Comparison of ENCODE assay signal across 26 cellular contexts in genomic region chr7:4711093-4711492, GRCh38. TPM values are rescaled to one million over a fixed set of nuclear protein-coding genes. Genes with fewer than 3 reads are reported as not detected.
DNase-seq lines count a peak whose midpoint lies in the region; ATAC-seq and TF ChIP-seq lines count a peak whose summit lies in the region.
"Had no signal": no experiment of that assay in that cellular context is flagged by ENCODE, and none has a peak within 500 bp of the region (broad histone marks: within the 10 kb centered on the region; RNA-seq: fewer than 3 reads in every experiment).

No MANE protein-coding gene starts in this region.

- H3K4me3 Mint-ChIP-seq in activated CD4-positive, alpha-beta T cell treated with anti-CD3 and anti-CD28 coated beads for 36 hours = no peak overlapping the region
- H3K4me3 Mint-ChIP-seq in Caco-2 (ENCODE audit: unreplicated experiment) = no peak overlapping the region
- H3K4me3 Mint-ChIP-seq: brain; T-helper 2 cell treated with Interferon-gamma antibody and Interleukin-4, amounts not matched to agents 5 μg/mL and 100 μg/mL, for 36 hours had no signal

- WGBS in adrenal gland, 4 donors = 89 to 92% (median 90%) methylated on average over 9 to 10 of the region's 10 CpGs

- intact Hi-C loops in activated CD4-positive, alpha-beta T cell treated with anti-CD3 and anti-CD28 coated beads for 36 hours (cut with DNase I, micrococcal nuclease) = no loop called here
- intact Hi-C loops in Caco-2 (cut with micrococcal nuclease; ENCODE audit: unreplicated experiment) = no loop called here
- intact Hi-C loops in adrenal gland (cut with DNase I) = no loop called here

- TF ChIP-seq POLR2A in adrenal gland (IDR thresholded peaks at IDR 0.05) = no peak

- no peaks in the 10 kb centered on the region for H3K9me3 Mint-ChIP-seq in activated CD4-positive, alpha-beta T cell treated with anti-CD3 and anti-CD28 coated beads for 36 hours (ENCODE audit: low read depth)
- H3K9me3 Mint-ChIP-seq in Caco-2 (ENCODE audit: unreplicated experiment) = no peaks in the 10 kb centered on the region
- H3K9me3 Mint-ChIP-seq: T-helper 2 cell treated with Interferon-gamma antibody and Interleukin-4, amounts not matched to agents 5 μg/mL and 100 μg/mL, for 36 hours had no signal

- DNase-seq in activated CD4-positive, alpha-beta T cell treated with anti-CD3 and anti-CD28 coated beads for 36 hours = no peak
- no peak for DNase-seq in activated CD4-positive, alpha-beta T cell treated with anti-CD3 and anti-CD28 coated beads, Interleukin-2, amount 50 U/mL, for 48 hours
- DNase-seq in Caco-2 (no peak), adrenal gland (no peak), osteoblast (ENCODE audit: insufficient read length, low spot score, missing footprints) (peak; percentile 75), NCI-H2227 (lab: John Stamatoyannopoulos, UW; ENCODE audit: unreplicated experiment) (no peak), D341Med (ENCODE audit: low spot score) (no peak), H4 (ENCODE audit: low spot score) (no peak)
- DNase-seq: 8988T; activated T-cell treated with anti-CD3 and anti-CD28 coated beads, Interleukin-2, amount 50 U/mL, for 48 hours; COR-L47; effector memory CD4-positive, alpha-beta T cell; GOT3; IMR-90; kidney; NCI-H69; occipital lobe; RPMI8226; spleen; stimulated activated CD4-positive, alpha-beta T cell treated with anti-CD3 and anti-CD28 coated beads, Interleukin-4, amount 100 ng/mL, for 1 hour; stomach; transverse colon had no signal

- peak overlapping the region; percentile 72 for H3K27ac Mint-ChIP-seq in activated CD4-positive, alpha-beta T cell treated with anti-CD3 and anti-CD28 coated beads for 36 hours
- peak overlapping the region; percentile 11 for H3K27ac Mint-ChIP-seq in Caco-2 (ENCODE audit: unreplicated experiment)
- H3K27ac Mint-ChIP-seq: T-helper 2 cell treated with Interferon-gamma antibody and Interleukin-4, amounts not matched to agents 5 μg/mL and 100 μg/mL, for 36 hours had no signal

- H3K4me3 ChIP-seq in Caco-2 (ENCODE audit: low read depth, low read length) = no peak overlapping the region
- H3K4me3 ChIP-seq in adrenal gland = no peak overlapping the region
- no peak overlapping the region for H3K4me3 ChIP-seq in osteoblast (ENCODE audit: insufficient read depth, low read length)
- H3K4me3 ChIP-seq: lung, SK-N-MC, spleen, stomach, transverse colon had no signal

- H3K4me1 Mint-ChIP-seq in activated CD4-positive, alpha-beta T cell treated with anti-CD3 and anti-CD28 coated beads for 36 hours = peaks cover 56% of the 10 kb centered on the region
- peaks cover 12% of the 10 kb centered on the region for H3K4me1 Mint-ChIP-seq in Caco-2 (ENCODE audit: low read depth, unreplicated experiment)

- H3K27me3 Mint-ChIP-seq in activated CD4-positive, alpha-beta T cell treated with anti-CD3 and anti-CD28 coated beads for 36 hours = no peaks in the 10 kb centered on the region
- no peaks in the 10 kb centered on the region for H3K27me3 Mint-ChIP-seq in Caco-2 (ENCODE audit: insufficient read depth, unreplicated experiment)
- H3K27me3 Mint-ChIP-seq: brain had no signal

- POLR2A ChIA-PET in activated CD4-positive, alpha-beta T cell treated with anti-CD3 and anti-CD28 coated beads for 36 hours (lab: Charles Lee) = no interaction called here
- POLR2A ChIA-PET in Caco-2 (lab: Charles Lee) = no interaction called here

- no TSS peak for BruUV-seq in Caco-2 (replicated peaks; lab: Mats Ljungman, UMichigan)

- H3K4me1 ChIP-seq in Caco-2 (peaks cover 10% of the 10 kb centered on the region), adrenal gland (replicated peaks in 1 of 2) (peaks cover 46 to 72% of the 10 kb centered on the region in 2 donors), osteoblast (ENCODE audit: insufficient read depth, low read length) (peaks cover 17% of the 10 kb centered on the region)

- peak overlapping the region; percentile 31 to 72 (median 44) for H3K27ac ChIP-seq in adrenal gland
- H3K27ac ChIP-seq in osteoblast (ENCODE audit: low read depth, low read length) = no peak overlapping the region
- H3K27ac ChIP-seq: SK-N-MC, spleen, stomach, transverse colon had no signal

- H3K4me2 ChIP-seq in osteoblast (ENCODE audit: insufficient read depth, low read length) = no peak overlapping the region

- peaks cover 72% of the 10 kb centered on the region for H4K20me1 ChIP-seq in osteoblast (ENCODE audit: insufficient read depth, low read length)

- H3K36me3 Mint-ChIP-seq in activated CD4-positive, alpha-beta T cell treated with anti-CD3 and anti-CD28 coated beads for 36 hours (ENCODE audit: low read depth) = peaks cover 14% of the 10 kb centered on the region
- H3K36me3 Mint-ChIP-seq in Caco-2 (ENCODE audit: insufficient read depth, unreplicated experiment) = peaks cover 35% of the 10 kb centered on the region

- no peak overlapping the region for H2AFZ ChIP-seq in osteoblast (ENCODE audit: low read length)

- H3K36me3 ChIP-seq in Caco-2 (ENCODE audit: control insufficient read depth, insufficient read depth, low read length) (peaks cover 1% of the 10 kb centered on the region; the same call in 1 of the 2 replicates), adrenal gland (replicated peaks in 1 of 2) (no peaks in the 10 kb centered on the region), osteoblast (ENCODE audit: insufficient read depth, low read length) (peaks cover 3% of the 10 kb centered on the region)
- H3K36me3 ChIP-seq: stomach, transverse colon had no signal

- H3K27me3 ChIP-seq in Caco-2 (replicated peaks; ENCODE audit: control insufficient read depth, insufficient read depth, low read length) (no peaks in the 10 kb centered on the region), adrenal gland (no peaks in the 10 kb centered on the region), osteoblast (ENCODE audit: insufficient read depth, low read length) (no peaks in the 10 kb centered on the region)
- H3K27me3 ChIP-seq: spleen, stomach, transverse colon had no signal

- H3K79me2 ChIP-seq in osteoblast (ENCODE audit: insufficient read depth, low read length) = peaks cover 97% of the 10 kb centered on the region

- TF ChIP-seq CTCF in Caco-2 (IDR thresholded peaks at IDR 0.05; ENCODE audit: insufficient read depth in 1 of 2, low read depth in 1 of 2, low read length in 1 of 2, severe bottlenecking in 1 of 2, unreplicated experiment in 1 of 2) (no peak), adrenal gland (IDR thresholded peaks at IDR 0.05) (no peak), osteoblast (IDR thresholded peaks at IDR 0.05; ENCODE audit: extremely low read depth, low read depth, low read length) (no peak)

- H3K9me3 ChIP-seq in Caco-2 = no peaks in the 10 kb centered on the region
- H3K9me3 ChIP-seq in adrenal gland (replicated peaks in 1 of 3) = no peaks in the 10 kb centered on the region
- H3K9me3 ChIP-seq in osteoblast (ENCODE audit: low read depth, low read length) = no peaks in the 10 kb centered on the region
- H3K9me3 ChIP-seq: spleen, stomach, transverse colon had no signal

- no peak for ATAC-seq in activated CD4-positive, alpha-beta T cell treated with anti-CD3 and anti-CD28 coated beads for 36 hours

- CTCF ChIA-PET in activated CD4-positive, alpha-beta T cell treated with anti-CD3 and anti-CD28 coated beads for 36 hours (lab: Charles Lee) = interaction anchor here (0.6 kb wide), 2 partner anchors 25 to 349 kb away, joined by 3 read pairs; no protein-coding TSS in a partner anchor
- CTCF ChIA-PET in Caco-2 (lab: Charles Lee) = no interaction called here

RNA-seq across cellular contexts. Expression of gene FOXK1, which starts 29.0 kb away (rescaled TPM):
- 10 to 100 TPM; 30.0 to 33.9 TPM for total RNA-seq in activated CD4-positive, alpha-beta T cell treated with anti-CD3 and anti-CD28 coated beads for 36 hours
- total RNA-seq in Caco-2 (2022) (50.8 and 51.2 TPM in 2 replicates), adrenal gland (10 to 100 TPM; 28.4 to 63.1 (median 42.5) TPM), osteoblast (26.2 and 31.8 TPM in 2 replicates)
- 10 to 100 TPM in 1 of 3 donors, 1 to 10 TPM in 2; 4.8 to 21.3 (median 9.0) TPM for polyA plus RNA-seq in adrenal gland
- total RNA-seq in H4 (2014; rRNA removed; shearing (Covaris generic)) = 11.9 and 12.8 TPM in 2 replicates
